ENCODE assay signal across 8 cellular contexts in genomic region chr12:4539167-4539870, GRCh38. TPM values are rescaled to one million over a fixed set of nuclear protein-coding genes. Genes with fewer than 3 reads are reported as not detected.
DNase-seq lines count a peak whose midpoint lies in the region; ATAC-seq and TF ChIP-seq lines count a peak whose summit lies in the region.

No MANE protein-coding gene starts in this region.

- H3K27ac ChIP-seq in breast epithelium: peak overlapping the region in 1 of 2 donors; percentile 88
- no peak overlapping the region for H3K27ac ChIP-seq in muscle layer of colon (ENCODE audit: low read depth, low read length)

- TF ChIP-seq POLR2A in breast epithelium (IDR thresholded peaks at IDR 0.05): no peak

- H3K36me3 ChIP-seq in breast epithelium: no peaks in the 10 kb centered on the region
- no peaks in the 10 kb centered on the region for H3K36me3 ChIP-seq in muscle layer of colon (ENCODE audit: insufficient read depth, low read length)

- no peaks in the 10 kb centered on the region for H3K9me3 ChIP-seq in breast epithelium
- H3K9me3 ChIP-seq in muscle layer of colon (ENCODE audit: low read length): no peaks in the 10 kb centered on the region

- H3K4me3 ChIP-seq in AG09309 (ENCODE audit: control insufficient read depth, low read depth, low read length): peak overlapping the region; percentile 83
- H3K4me3 ChIP-seq in breast epithelium: peak overlapping the region; percentile 56 to 80 (median 75)
- H3K4me3 ChIP-seq in muscle layer of colon (ENCODE audit: low read depth in 1 of 2, low read length in 2 of 2): peak overlapping the region; percentile 51 to 93

- no peaks in the 10 kb centered on the region for H3K36me3 Mint-ChIP-seq in IgD-negative memory B cell

- H3K4me1 ChIP-seq in breast epithelium (peaks cover 0 to 4% of the 10 kb centered on the region in 2 donors), muscle layer of colon (ENCODE audit: insufficient read depth, low read length) (peaks cover 11% of the 10 kb centered on the region)

- peak overlapping the region in 2 of 3 donors; percentile 99 to 100 for H3K27ac Mint-ChIP-seq in IgD-negative memory B cell

- no peaks in the 10 kb centered on the region for H3K27me3 ChIP-seq in breast epithelium
- no peaks in the 10 kb centered on the region for H3K27me3 ChIP-seq in muscle layer of colon (ENCODE audit: control insufficient read depth in 1 of 2, insufficient read depth in 2 of 2, low read length in 2 of 2)

- ATAC-seq in HG02763 (IDR thresholded peaks at IDR 0.05; ENCODE audit: unreplicated experiment) (no peak), esophagus mucosa (no peak)

- H3K4me3 Mint-ChIP-seq in IgD-negative memory B cell: peak overlapping the region; percentile 90 to 98 (median 98)

- peaks cover 24 to 35% (median 34%) of the 10 kb centered on the region in 3 donors for H3K4me1 Mint-ChIP-seq in IgD-negative memory B cell

- TF ChIP-seq CTCF in AG09309 (IDR thresholded peaks at IDR 0.05; ENCODE audit: control insufficient read depth, insufficient read depth, low read depth, low read length, missing control alignments) (no peak), breast epithelium (IDR thresholded peaks at IDR 0.05) (no peak)

- no peak for DNase-seq in AG09309 (ENCODE audit: low read depth)
- DNase-seq in breast epithelium (ENCODE audit: low spot score in 2 of 2): no peak
- no peak for DNase-seq in NCI-H1436 (lab: John Stamatoyannopoulos, UW)
- DNase-seq in DMS153 treated with DMSO at 0.1 percent for 48 hours (lab: John Stamatoyannopoulos, UW; ENCODE audit: unreplicated experiment): no peak

- no peaks in the 10 kb centered on the region for H3K9me3 Mint-ChIP-seq in IgD-negative memory B cell

- no peaks in the 10 kb centered on the region for H3K27me3 Mint-ChIP-seq in IgD-negative memory B cell

- intact Hi-C loops in breast epithelium (cut with DNase I; ENCODE audit: low total_unique reads): no loop called here

- peak overlapping the region; percentile 55 for H3K9ac ChIP-seq in muscle layer of colon (ENCODE audit: low read length)

RNA-seq across cellular contexts. Expression of gene RAD51AP1, which starts 0.6 kb away (rescaled TPM):
- polyA plus RNA-seq in IgD-negative memory B cell: 8.0 TPM
- total RNA-seq in breast epithelium (1 to 10 TPM; 2.1 to 5.4 (median 2.9) TPM), esophagus mucosa (7.9 TPM)

RNA-seq across cellular contexts. Expression of gene DYRK4, which starts 22.7 kb away (rescaled TPM):
- 41.7 TPM for polyA plus RNA-seq in IgD-negative memory B cell
- 10 to 100 TPM; 18.6 to 38.0 (median 29.0) TPM for total RNA-seq in breast epithelium
- 22.7 TPM for total RNA-seq in esophagus mucosa
